ENCODE assay signal across 8 cellular contexts in genomic region chr11:96337541-96338530, GRCh38. TPM values are rescaled to one million over a fixed set of nuclear protein-coding genes. Genes with fewer than 3 reads are reported as not detected.
DNase-seq lines count a peak whose midpoint lies in the region; ATAC-seq, FAIRE-seq and TF ChIP-seq lines count a peak whose summit lies in the region.

No MANE protein-coding gene starts in this region.

- H3K27me3 ChIP-seq in keratinocyte (ENCODE audit: control insufficient read depth, extremely low read depth, insufficient read depth, low read length): no peaks in the 10 kb centered on the region

- no peaks in the 10 kb centered on the region for H4K20me1 ChIP-seq in keratinocyte (ENCODE audit: control insufficient read depth, extremely low read depth, insufficient read depth, low read length)

- dilution Hi-C loops in keratinocyte (cut with MboI; ENCODE audit: extremely low pct_ligation_motif_present, low sequenced_read_pairs): no loop called here

- peak overlapping the region; percentile 92 for H3K27ac Mint-ChIP-seq in activated CD8-positive, alpha-beta memory T cell treated with anti-CD3 and anti-CD28 coated beads, Interleukin-2, amount 10 ng/mL, durations not matched to agents 7 days and 5 days
- peak overlapping the region in 1 of 2 donors; percentile 92 for H3K27ac Mint-ChIP-seq in stimulated activated naive CD8-positive, alpha-beta T cell treated with anti-CD3 and anti-CD28 coated beads, Interleukin-15, amount 100 ng/mL, for 72 hours

- H3K27me3 Mint-ChIP-seq in activated CD8-positive, alpha-beta memory T cell treated with anti-CD3 and anti-CD28 coated beads, Interleukin-2, amount 10 ng/mL, durations not matched to agents 7 days and 5 days: no peaks in the 10 kb centered on the region
- H3K27me3 Mint-ChIP-seq in stimulated activated naive CD8-positive, alpha-beta T cell treated with anti-CD3 and anti-CD28 coated beads, Interleukin-15, amount 100 ng/mL, for 72 hours: no peaks in the 10 kb centered on the region

- DNase-seq in activated CD8-positive, alpha-beta memory T cell treated with anti-CD3 and anti-CD28 coated beads, Interleukin-2, amount 10 ng/mL, durations not matched to agents 7 days and 5 days: peak; percentile 64
- DNase-seq in activated CD8-positive, alpha-beta memory T cell treated with anti-CD3 and anti-CD28 coated beads, Interleukin-2, amount 50 U/mL, for 48 hours: no peak
- peak; percentile 54 for DNase-seq in activated naive CD4-positive, alpha-beta T cell treated with anti-CD3 and anti-CD28 coated beads, Interleukin-2, amount 50 U/mL, for 16 hours
- DNase-seq in keratinocyte (ENCODE audit: low read depth, low spot score): no peak
- peak; percentile 26 to 56 for DNase-seq in stimulated activated naive CD8-positive, alpha-beta T cell treated with anti-CD3 and anti-CD28 coated beads, Interleukin-15, amount 100 ng/mL, for 72 hours
- DNase-seq in DMS 273 treated with DMSO at 0.1 percent for 48 hours (lab: John Stamatoyannopoulos, UW): no peak
- DNase-seq in ecto neural progenitor cell (ENCODE audit: low spot score): no peak

- no peak for FAIRE-seq in keratinocyte (lab: Jason Lieb, UNC)

- TF ChIP-seq CTCF in keratinocyte (optimal IDR thresholded peaks at IDR 0.05 in 1 of 3, IDR thresholded peaks at IDR 0.05 in 1 of 3, conservative IDR thresholded peaks at IDR 0.05 in 1 of 3; ENCODE audit: extremely low read depth in 1 of 3, insufficient read depth in 2 of 3, low read length in 3 of 3): no peak

- H3K36me3 Mint-ChIP-seq in activated CD8-positive, alpha-beta memory T cell treated with anti-CD3 and anti-CD28 coated beads, Interleukin-2, amount 10 ng/mL, durations not matched to agents 7 days and 5 days: peaks cover 26% of the 10 kb centered on the region

- peak overlapping the region; percentile 100 for H3K4me2 ChIP-seq in keratinocyte (ENCODE audit: control insufficient read depth, extremely low read depth, insufficient read depth, low read depth, low read length)

- H2AFZ ChIP-seq in keratinocyte (ENCODE audit: control insufficient read depth, low read length): peak overlapping the region; percentile 18

- H3K27ac ChIP-seq in keratinocyte (ENCODE audit: control insufficient read depth, insufficient read depth, low read length): peak overlapping the region; percentile 85

- H3K4me3 ChIP-seq in keratinocyte (ENCODE audit: control insufficient read depth in 2 of 3, extremely low read depth in 1 of 3, insufficient read depth in 2 of 3, low read depth in 1 of 3, low read length in 3 of 3): peak overlapping the region in 2 of 3 experiments; percentile 9 to 23

- H3K9me3 ChIP-seq in keratinocyte (ENCODE audit: control insufficient read depth, low read depth, low read length): no peaks in the 10 kb centered on the region

- no peaks in the 10 kb centered on the region for H3K9me3 Mint-ChIP-seq in activated CD8-positive, alpha-beta memory T cell treated with anti-CD3 and anti-CD28 coated beads, Interleukin-2, amount 10 ng/mL, durations not matched to agents 7 days and 5 days (ENCODE audit: low read depth)
- no peaks in the 10 kb centered on the region for H3K9me3 Mint-ChIP-seq in stimulated activated naive CD8-positive, alpha-beta T cell treated with anti-CD3 and anti-CD28 coated beads, Interleukin-15, amount 100 ng/mL, for 72 hours

- H3K79me2 ChIP-seq in keratinocyte (ENCODE audit: control insufficient read depth, insufficient read depth, low read length): peaks cover 49% of the 10 kb centered on the region

- peaks cover 43% of the 10 kb centered on the region for H3K4me1 ChIP-seq in keratinocyte (ENCODE audit: control insufficient read depth, extremely low read depth, insufficient read depth, low read length)

- no peak for ATAC-seq in activated CD8-positive, alpha-beta memory T cell treated with anti-CD3 and anti-CD28 coated beads, Interleukin-2, amount 10 ng/mL, durations not matched to agents 7 days and 5 days
- ATAC-seq in HG03432 (IDR thresholded peaks at IDR 0.05; ENCODE audit: unreplicated experiment): peak; percentile 35
- peak; percentile 41 for ATAC-seq in stimulated activated naive CD8-positive, alpha-beta T cell treated with anti-CD3 and anti-CD28 coated beads, Interleukin-15, amount 100 ng/mL, for 72 hours

- CTCF ChIA-PET in activated CD8-positive, alpha-beta memory T cell treated with anti-CD3 and anti-CD28 coated beads, Interleukin-2, amount 10 ng/mL, durations not matched to agents 7 days and 5 days (lab: Charles Lee): interaction anchor here (0.6 to 7.1 kb wide), 13 partner anchors 13 to 502 kb away, joined by 3 to 61 read pairs (median 3); no protein-coding TSS in a partner anchor

- H3K4me1 Mint-ChIP-seq in activated CD8-positive, alpha-beta memory T cell treated with anti-CD3 and anti-CD28 coated beads, Interleukin-2, amount 10 ng/mL, durations not matched to agents 7 days and 5 days: peaks cover 58% of the 10 kb centered on the region
- peaks cover 75% of the 10 kb centered on the region for H3K4me1 Mint-ChIP-seq in stimulated activated naive CD8-positive, alpha-beta T cell treated with anti-CD3 and anti-CD28 coated beads, Interleukin-15, amount 100 ng/mL, for 72 hours

- H3K9ac ChIP-seq in keratinocyte (ENCODE audit: control insufficient read depth, extremely low read depth, insufficient read depth, low read length): peak overlapping the region; percentile 18

- H3K36me3 ChIP-seq in keratinocyte (ENCODE audit: control insufficient read depth in 2 of 2, extremely low read depth in 1 of 2, insufficient read depth in 2 of 2, low read length in 2 of 2): no peaks in the 10 kb centered on the region

- H3K4me3 Mint-ChIP-seq in activated CD8-positive, alpha-beta memory T cell treated with anti-CD3 and anti-CD28 coated beads, Interleukin-2, amount 10 ng/mL, durations not matched to agents 7 days and 5 days: peak overlapping the region; percentile 92
- H3K4me3 Mint-ChIP-seq in stimulated activated naive CD8-positive, alpha-beta T cell treated with anti-CD3 and anti-CD28 coated beads, Interleukin-15, amount 100 ng/mL, for 72 hours: peak overlapping the region; percentile 93 to 99

- H3K9me1 ChIP-seq in keratinocyte (ENCODE audit: control insufficient read depth, extremely low read depth, insufficient read depth, low read length): no peaks in the 10 kb centered on the region

RNA-seq across cellular contexts. Expression of gene MAML2, which starts 5.2 kb away (rescaled TPM):
- 10 to 100 TPM; 12.7 to 14.5 TPM for total RNA-seq in activated CD8-positive, alpha-beta memory T cell treated with anti-CD3 and anti-CD28 coated beads, Interleukin-2, amount 10 ng/mL, durations not matched to agents 7 days and 5 days
- polyA plus RNA-seq in keratinocyte: 4.2 to 7.4 TPM (median 4.2 TPM) in 3 replicates
- polyA plus RNA-seq in keratinocyte (2011; ENCODE audit: low read depth): 1.0 TPM
- 2.8 and 3.3 TPM in 2 replicates for polyA plus RNA-seq in keratinocyte (2011; cell fraction: cytosol; rRNA removed)
- 6.9 and 7.8 TPM in 2 replicates for polyA plus RNA-seq in keratinocyte (2011; cell fraction: nucleus; rRNA removed)
- 1.1 and 4.4 TPM in 2 replicates for polyA plus RNA-seq in keratinocyte (2012; ENCODE audit: low replicate concordance)
- polyA minus RNA-seq in keratinocyte: 8.8 to 13.1 TPM (median 11.0 TPM) in 3 replicates
- 2.1 TPM for polyA minus RNA-seq in keratinocyte (2011; cell fraction: cytosol; rRNA and poly(A)+ RNA removed)
- polyA minus RNA-seq in keratinocyte (2011; cell fraction: nucleus; rRNA and poly(A)+ RNA removed): 8.1 and 13.8 TPM in 2 replicates

RNA-seq across cellular contexts. Expression of gene CCDC82, which starts 51.9 kb away (rescaled TPM):
- total RNA-seq in activated CD8-positive, alpha-beta memory T cell treated with anti-CD3 and anti-CD28 coated beads, Interleukin-2, amount 10 ng/mL, durations not matched to agents 7 days and 5 days: 10 to 100 TPM; 31.5 to 32.9 TPM
- 7.6 to 19.3 TPM (median 10.3 TPM) in 3 replicates for polyA plus RNA-seq in keratinocyte
- polyA plus RNA-seq in keratinocyte (2011; ENCODE audit: low read depth): 22.5 TPM
- 8.0 and 8.6 TPM in 2 replicates for polyA plus RNA-seq in keratinocyte (2011; cell fraction: cytosol; rRNA removed)
- 19.7 and 34.0 TPM in 2 replicates for polyA plus RNA-seq in keratinocyte (2011; cell fraction: nucleus; rRNA removed)
- 12.5 and 12.8 TPM in 2 replicates for polyA plus RNA-seq in keratinocyte (2012; ENCODE audit: low replicate concordance)
- polyA minus RNA-seq in keratinocyte: 1.3 to 8.3 TPM (median 3.4 TPM) in 3 replicates
- polyA minus RNA-seq in keratinocyte (2011; cell fraction: cytosol; rRNA and poly(A)+ RNA removed): 3.6 TPM
- polyA minus RNA-seq in keratinocyte (2011; cell fraction: nucleus; rRNA and poly(A)+ RNA removed): 9.0 and 16.1 TPM in 2 replicates

RNA-seq across cellular contexts. Expression of gene JRKL, which starts 52.0 kb away (rescaled TPM):
- total RNA-seq in activated CD8-positive, alpha-beta memory T cell treated with anti-CD3 and anti-CD28 coated beads, Interleukin-2, amount 10 ng/mL, durations not matched to agents 7 days and 5 days: 10 to 100 TPM in 1 of 2 experiments, 1 to 10 TPM in 1; 9.6 to 11.2 TPM
- polyA plus RNA-seq in keratinocyte: 3.8 to 6.9 TPM (median 5.0 TPM) in 3 replicates
- polyA plus RNA-seq in keratinocyte (2011; ENCODE audit: low read depth): 7.7 TPM
- polyA plus RNA-seq in keratinocyte (2011; cell fraction: cytosol; rRNA removed): 2.6 and 4.1 TPM in 2 replicates
- 8.8 and 12.7 TPM in 2 replicates for polyA plus RNA-seq in keratinocyte (2011; cell fraction: nucleus; rRNA removed)
- 4.5 and 5.5 TPM in 2 replicates for polyA plus RNA-seq in keratinocyte (2012; ENCODE audit: low replicate concordance)
- polyA minus RNA-seq in keratinocyte: 0.23 to 3.4 TPM (median 2.1 TPM) in 3 replicates
- polyA minus RNA-seq in keratinocyte (2011; cell fraction: cytosol; rRNA and poly(A)+ RNA removed): 2.9 TPM
- 3.6 and 7.4 TPM in 2 replicates for polyA minus RNA-seq in keratinocyte (2011; cell fraction: nucleus; rRNA and poly(A)+ RNA removed)

Comparison
In these comparisons a context has a peak if more than half of its experiments do, and no peak if none do; other contexts are left out.
1. DNase-seq: peak in activated CD8-positive, alpha-beta memory T cell treated with anti-CD3 and anti-CD28 coated beads, Interleukin-2, amount 10 ng/mL, durations not matched to agents 7 days and 5 days (single experiment), activated naive CD4-positive, alpha-beta T cell treated with anti-CD3 and anti-CD28 coated beads, Interleukin-2, amount 50 U/mL, for 16 hours (single experiment) and stimulated activated naive CD8-positive, alpha-beta T cell treated with anti-CD3 and anti-CD28 coated beads, Interleukin-15, amount 100 ng/mL, for 72 hours (2 of 2); none in activated CD8-positive, alpha-beta memory T cell treated with anti-CD3 and anti-CD28 coated beads, Interleukin-2, amount 50 U/mL, for 48 hours (single experiment), keratinocyte (single experiment), DMS 273 treated with DMSO at 0.1 percent for 48 hours (single experiment) and ecto neural progenitor cell (single experiment).